In genomic region chr9:136202449-136203405, GRCh38 we compare ENCODE assay signal across 28 cellular contexts. TPM values are rescaled to one million over a fixed set of nuclear protein-coding genes. Genes with fewer than 3 reads are reported as not detected.
A peak's percentile ranks its signal among the peaks of the same experiment; 100 is the strongest.
DNase-seq lines count a peak whose midpoint lies in the region; ATAC-seq and TF ChIP-seq lines count a peak whose summit lies in the region.
"Had no signal": no experiment of that assay in that cellular context is flagged by ENCODE, and none has a peak within 500 bp of the region (broad histone marks: within the 10 kb centered on the region; RNA-seq: fewer than 3 reads in every experiment).

No MANE protein-coding gene starts in this region.

- peak; percentile 55 for DNase-seq in Right ventricle myocardium inferior (ENCODE audit: missing footprints)
- DNase-seq in right atrium auricular region (ENCODE audit: low spot score) = no peak
- peak; percentile 76 for DNase-seq in iPS-NIHi11 (ENCODE audit: low spot score)
- DNase-seq in NCI-H446 treated with DMSO at 0.1 percent for 48 hours (lab: John Stamatoyannopoulos, UW) = no peak
- DNase-seq in RPMI8226 = no peak
- DNase-seq: activated CD4-positive, alpha-beta T cell treated with anti-CD3 and anti-CD28 coated beads for 4 hours; activated T-cell treated with anti-CD3 and anti-CD28 coated beads for 4 hours; brain microvascular endothelial cell; CD8-positive, alpha-beta T cell; cerebellar nuclear complex; esophagus squamous epithelium; foreskin keratinocyte; heart left ventricle; NCI-H1048; NCI-H1694; PC-9; SHP77; stimulated activated CD4-positive, alpha-beta T cell treated with anti-CD3 and anti-CD28 coated beads, Interleukin-1b, Interleukin-23, amount 100 ng/mL, for 48 hours; testis had no signal

- intact Hi-C loops in Right ventricle myocardium inferior (cut with DNase I) = no loop called here

- ATAC-seq in Right ventricle myocardium inferior = no peak
- no peak for ATAC-seq in HG03196 (IDR thresholded peaks at IDR 0.05; ENCODE audit: unreplicated experiment)
- ATAC-seq: foreskin keratinocyte, HCT116 had no signal

- peaks cover 0 to 21% of the 10 kb centered on the region in 2 donors for H3K4me1 ChIP-seq in right atrium auricular region
- H3K4me1 ChIP-seq: foreskin keratinocyte had no signal

- TF ChIP-seq CTCF in right atrium auricular region (IDR thresholded peaks at IDR 0.05) = no peak
- no peak for TF ChIP-seq CTCF in VCaP (conservative IDR thresholded peaks at IDR 0.05)

- H3K27ac ChIP-seq in right atrium auricular region (no peak overlapping the region), VCaP (peak overlapping the region; percentile 79)
- H3K27ac ChIP-seq: brain microvascular endothelial cell, esophagus squamous epithelium, foreskin keratinocyte, heart left ventricle, PC-9, testis had no signal

- H3K9me3 ChIP-seq in right atrium auricular region = no peaks in the 10 kb centered on the region
- H3K9me3 ChIP-seq: esophagus squamous epithelium, heart left ventricle, testis had no signal

- H3K36me3 ChIP-seq in right atrium auricular region = no peaks in the 10 kb centered on the region
- H3K36me3 ChIP-seq: brain microvascular endothelial cell, heart left ventricle had no signal

- H3K27me3 ChIP-seq in right atrium auricular region = peaks cover 23 to 60% of the 10 kb centered on the region in 2 donors
- H3K27me3 ChIP-seq: testis had no signal

- H3K4me3 ChIP-seq in right atrium auricular region = no peak overlapping the region
- H3K4me3 ChIP-seq: esophagus squamous epithelium, heart left ventricle, lung, PC-9, testis had no signal

RNA-seq across cellular contexts. Expression of gene LHX3, which starts 2.2 kb away (rescaled TPM):
- total RNA-seq in Right ventricle myocardium inferior = not detected
- total RNA-seq in right atrium auricular region = under 1 TPM in 1 of 2 donors, not detected in 1; 0.16 TPM
- total RNA-seq: activated T-helper 2 cell treated with anti-CD3 and anti-CD28 coated beads, Interferon-gamma antibody, Interleukin-2, Interleukin-4, amounts not matched to agents 10 μg/mL and 5 μg/mL and 100 μg/mL, durations not matched to agents 14 hours and 24 hours and 36 hours; dermis blood vessel endothelial cell; esophagus squamous epithelium; foreskin keratinocyte; G401; heart left ventricle; lung; mucosa of gallbladder; ureter had no signal

RNA-seq across cellular contexts. Expression of gene QSOX2, which starts 42.9 kb away (rescaled TPM):
- total RNA-seq in Right ventricle myocardium inferior (8.3 TPM), right atrium auricular region (1 to 10 TPM; 3.2 to 6.3 TPM)

Comparison
In these comparisons a context has a peak if more than half of its experiments do, and no peak if none do; other contexts are left out.
1. DNase-seq: peak in Right ventricle myocardium inferior (single experiment) and iPS-NIHi11 (single experiment); none in right atrium auricular region (single experiment), NCI-H446 treated with DMSO at 0.1 percent for 48 hours (single experiment) and RPMI8226 (single experiment).